ENCODE assay signal across 7 cellular contexts in the genomic region with DNA sequence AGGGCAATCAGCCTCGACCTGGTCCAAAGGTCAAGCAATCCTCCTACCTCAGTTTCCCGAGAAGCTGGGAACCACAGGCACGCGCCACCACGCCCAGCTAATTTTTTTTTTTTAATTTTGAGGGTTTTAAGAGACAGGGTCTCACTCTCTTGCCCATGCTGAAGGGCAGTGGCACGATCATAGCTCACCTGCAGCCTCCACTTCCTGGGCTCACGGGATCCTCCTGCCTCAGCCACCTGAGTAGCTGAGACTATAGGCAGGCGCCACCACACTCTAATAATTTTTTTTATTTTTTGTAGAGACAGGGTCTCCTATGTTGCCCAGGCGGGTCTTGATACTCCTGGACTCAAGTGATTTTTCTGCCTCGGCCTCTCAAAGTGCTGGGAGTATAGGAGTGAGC. TPM values are rescaled to one million over a fixed set of nuclear protein-coding genes. Genes with fewer than 3 reads are reported as not detected.
DNase-seq lines count a peak whose midpoint lies in the region; ATAC-seq and TF ChIP-seq lines count a peak whose summit lies in the region.

No MANE protein-coding gene starts in this region.

- CTCF ChIA-PET in HCT116 (lab: Charles Lee), result interaction anchor here (0.6 to 1.3 kb wide), 5 partner anchors 8 to 344 kb away, joined by 3 read pairs; no protein-coding TSS in a partner anchor
- CTCF ChIA-PET in HEK293T (lab: Yijun Ruan, JAX), result interaction anchor here (0.7 to 1.8 kb wide), 4 partner anchors 17 to 344 kb away, joined by 3 to 6 read pairs (median 4); partner anchors contain the start of genes FGFR4 and ZNF346

- no peaks in the 10 kb centered on the region for H3K9me2 ChIP-seq in HCT116 (ENCODE audit: insufficient read depth)

- no peak for TF ChIP-seq RAD21 in HCT116 (IDR thresholded peaks at IDR 0.05; ENCODE audit: low read depth)

- H3K27me3 ChIP-seq in HCT116 (ENCODE audit: insufficient read depth, low read length), result no peaks in the 10 kb centered on the region
- no peaks in the 10 kb centered on the region for H3K27me3 ChIP-seq in gastroesophageal sphincter
- H3K27me3 ChIP-seq in skeletal muscle tissue (ENCODE audit: control insufficient read depth in 3 of 3, insufficient read depth in 3 of 3, low read length in 3 of 3), result no peaks in the 10 kb centered on the region

- intact Hi-C loops in HCT116 (cut with micrococcal nuclease), result no loop called here

- no peak for TF ChIP-seq CTCF in HCT116 (IDR thresholded peaks at IDR 0.05 in 2 of 3, conservative IDR thresholded peaks at IDR 0.05 in 1 of 3; ENCODE audit: borderline replicate concordance in 1 of 3, insufficient read depth in 1 of 3, low read depth in 2 of 3, low read length in 2 of 3)
- TF ChIP-seq CTCF in WI38 (IDR thresholded peaks at IDR 0.05; ENCODE audit: low read depth, low read length), result no peak
- TF ChIP-seq CTCF in gastroesophageal sphincter (IDR thresholded peaks at IDR 0.05), result no peak

- RAD21 ChIA-PET in HCT116 (lab: Charles Lee; ENCODE audit: low non-redundant PET in 1 of 2, low total read pairs in 2 of 2, uncharacterized antibody in 2 of 2, unreplicated experiment in 2 of 2), result no interaction called here

- H3K4me3 ChIP-seq in HCT116 (replicated peaks in 1 of 2; ENCODE audit: low read depth in 1 of 2, low read length in 2 of 2) (peak overlapping the region; percentile 85 to 94), WI38 (ENCODE audit: low read depth, low read length) (peak overlapping the region; percentile 90; the same call in 1 of the 2 replicates), gastroesophageal sphincter (peak overlapping the region in 1 of 2 donors; percentile 96), skeletal muscle tissue (ENCODE audit: low read length in 3 of 3) (peak overlapping the region in 2 of 3 donors; percentile 80 to 90)

- H4K20me1 ChIP-seq in HCT116 (ENCODE audit: insufficient read depth), result peaks cover 10% of the 10 kb centered on the region; the same call in 1 of the 2 replicates

- no peak for TF ChIP-seq POLR2A in HCT116 (IDR thresholded peaks at IDR 0.05; ENCODE audit: borderline replicate concordance, extremely low read depth, insufficient read depth, insufficient read length)
- no peak for TF ChIP-seq POLR2A in gastroesophageal sphincter (IDR thresholded peaks at IDR 0.05)

- DNase-seq in HCT116 (ENCODE audit: low read depth, low spot score), result no peak
- no peak for DNase-seq in HEK293T (ENCODE audit: extremely low spot score)
- DNase-seq in NCI-H2107 treated with DMSO at 0.1 percent for 48 hours (lab: John Stamatoyannopoulos, UW; ENCODE audit: unreplicated experiment), result no peak
- no peak for DNase-seq in LoVo (ENCODE audit: low spot score)

- H3K9ac ChIP-seq in HCT116 (ENCODE audit: low read length), result peak overlapping the region; percentile 96; the same call in 1 of the 2 replicates
- H3K9ac ChIP-seq in skeletal muscle tissue (ENCODE audit: low read depth in 1 of 3, low read length in 3 of 3), result peak overlapping the region in 1 of 3 donors; percentile 92

- no peak for TF ChIP-seq EP300 in gastroesophageal sphincter (IDR thresholded peaks at IDR 0.05)

- peak overlapping the region; percentile 95; the same call in 1 of the 2 replicates for H3K27ac ChIP-seq in HCT116 (ENCODE audit: low read depth, low read length)
- H3K27ac ChIP-seq in gastroesophageal sphincter, result peak overlapping the region in 3 of 4 donors; percentile 94 to 98 (median 98)
- no peak overlapping the region for H3K27ac ChIP-seq in skeletal muscle tissue (ENCODE audit: low read depth, low read length)

- H3K9me3 ChIP-seq in HCT116 (ENCODE audit: control insufficient read depth in 1 of 2, insufficient read depth in 1 of 2, low read depth in 1 of 2, low read length in 2 of 2) (no peaks in the 10 kb centered on the region), gastroesophageal sphincter (no peaks in the 10 kb centered on the region), skeletal muscle tissue (ENCODE audit: control insufficient read depth in 3 of 3, low read length in 3 of 3) (no peaks in the 10 kb centered on the region)

- ATAC-seq in HCT116 (no peak), gastroesophageal sphincter (no peak)

- peak overlapping the region; percentile 86 for H3K4me2 ChIP-seq in HCT116 (ENCODE audit: low read length)

- no TSS peak for BruUV-seq in HCT116 (replicated peaks; lab: Mats Ljungman, UMichigan)

- POLR2A ChIA-PET in HCT116 (lab: Charles Lee), result interaction anchor here (0.8 to 1.6 kb wide), 4 partner anchors 8 to 344 kb away, joined by 3 to 5 read pairs (median 4); no protein-coding TSS in a partner anchor
- POLR2A ChIA-PET in HEK293T (lab: Yijun Ruan, JAX), result interaction anchor here (0.9 to 5.5 kb wide), 6 partner anchors 8 to 27 kb away, joined by 3 to 33 read pairs (median 5); partner anchors contain the start of gene ZNF346

- peaks cover 64% of the 10 kb centered on the region for H3K79me2 ChIP-seq in HCT116 (ENCODE audit: insufficient read depth, low read length)

- WGBS in gastroesophageal sphincter (ENCODE audit: low coverage in 1 of 2), 2 donors, result 85 to 92% methylated on average over 8 to 9 of the region's 10 CpGs

- H2AFZ ChIP-seq in HCT116 (ENCODE audit: low read depth, low read length, poor library complexity, severe bottlenecking), result no peak overlapping the region

- H3K36me3 ChIP-seq in HCT116 (ENCODE audit: control insufficient read depth in 1 of 2, insufficient read depth in 2 of 2, low read length in 2 of 2) (peaks cover 0 to 2% of the 10 kb centered on the region in 2 experiments; a peak in 1 of 4 replicates), gastroesophageal sphincter (no peaks in the 10 kb centered on the region), skeletal muscle tissue (ENCODE audit: control insufficient read depth in 3 of 3, insufficient read depth in 3 of 3, low read length in 3 of 3) (no peaks in the 10 kb centered on the region)

- H3K4me1 ChIP-seq in HCT116 (ENCODE audit: control insufficient read depth in 1 of 2, insufficient read depth in 2 of 2, low read length in 2 of 2) (peaks cover 13 to 28% of the 10 kb centered on the region in 2 experiments), gastroesophageal sphincter (peaks cover 5 to 31% (median 16%) of the 10 kb centered on the region in 3 donors), skeletal muscle tissue (ENCODE audit: control insufficient read depth in 3 of 3, insufficient read depth in 3 of 3, low read length in 3 of 3) (peaks cover 13 to 26% (median 15%) of the 10 kb centered on the region in 3 donors)

TF ChIP-seq in HCT116, 20 proteins besides CTCF, POLR2A, EP300 and RAD21 (continues in another document):
- TF ChIP-seq CEBPB (IDR thresholded peaks at IDR 0.05; ENCODE audit: low read depth) (no peak), YY1 (IDR thresholded peaks at IDR 0.05; ENCODE audit: extremely low read depth, insufficient replicate concordance, low read depth, low read length) (no peak), EGR1 (IDR thresholded peaks at IDR 0.05; ENCODE audit: low read depth) (no peak), TCF7L2 (IDR thresholded peaks at IDR 0.05; ENCODE audit: borderline replicate concordance, extremely low read depth, insufficient read depth, insufficient read length) (no peak), SP1 (IDR thresholded peaks at IDR 0.05; ENCODE audit: low read depth) (no peak), POLR2AphosphoS5 (IDR thresholded peaks at IDR 0.05; ENCODE audit: low read depth, low read length) (no peak), ZNF274 (IDR thresholded peaks at IDR 0.05; ENCODE audit: low read depth, low read length) (no peak), ELF1 (IDR thresholded peaks at IDR 0.05; ENCODE audit: borderline replicate concordance, low read depth) (no peak)

TF ChIP-seq in HEK293T, 16 proteins besides CTCF, POLR2A, EP300 and RAD21:
- TF ChIP-seq LEF1 (IDR thresholded peaks at IDR 0.05; ENCODE audit: borderline replicate concordance) (no peak), ZNF384 (IDR thresholded peaks at IDR 0.05) (no peak), NFRKB (IDR thresholded peaks at IDR 0.05) (no peak), HDGF (IDR thresholded peaks at IDR 0.05; ENCODE audit: borderline replicate concordance) (no peak), L3MBTL2 (conservative IDR thresholded peaks at IDR 0.05) (no peak), FOXK2 (IDR thresholded peaks at IDR 0.05) (no peak), TARDBP (IDR thresholded peaks at IDR 0.05) (no peak), FOXM1 (IDR thresholded peaks at IDR 0.05; ENCODE audit: borderline replicate concordance) (no peak), CTBP1 (IDR thresholded peaks at IDR 0.05; ENCODE audit: borderline replicate concordance) (no peak), SP1 (IDR thresholded peaks at IDR 0.05) (no peak), FOXA1 (IDR thresholded peaks at IDR 0.05) (no peak), ELF4 (IDR thresholded peaks at IDR 0.05) (no peak), SUZ12 (IDR thresholded peaks at IDR 0.05) (no peak), ARNT (IDR thresholded peaks at IDR 0.05) (no peak), PKNOX1 (IDR thresholded peaks at IDR 0.05) (no peak), BHLHE40 (IDR thresholded peaks at IDR 0.05; ENCODE audit: borderline replicate concordance) (no peak)
TF ChIP-seq in HEK293T: peak in this region for 0.

RNA-seq across cellular contexts. Expression of gene UIMC1, which starts 1.6 kb away (rescaled TPM):
- total RNA-seq in HCT116 (2021; ENCODE audit: unreplicated experiment), result 38.4 TPM
- 16.4 and 18.6 TPM in 2 replicates for polyA plus RNA-seq in HCT116 (2012)
- total RNA-seq in gastroesophageal sphincter, result 10 to 100 TPM; 37.9 to 50.6 (median 44.7) TPM
- 40.2 TPM for total RNA-seq in skeletal muscle tissue

RNA-seq across cellular contexts. Expression of gene ZNF346, which starts 17.5 kb away (rescaled TPM):
- total RNA-seq in HCT116 (2021; ENCODE audit: unreplicated experiment), result 13.7 TPM
- 6.1 and 7.8 TPM in 2 replicates for polyA plus RNA-seq in HCT116 (2012)
- 10 to 100 TPM; 12.9 to 16.9 (median 14.2) TPM for total RNA-seq in gastroesophageal sphincter
- total RNA-seq in skeletal muscle tissue, result 12.0 TPM
